ENCODE assay signal across 19 cellular contexts in the genomic region with DNA sequence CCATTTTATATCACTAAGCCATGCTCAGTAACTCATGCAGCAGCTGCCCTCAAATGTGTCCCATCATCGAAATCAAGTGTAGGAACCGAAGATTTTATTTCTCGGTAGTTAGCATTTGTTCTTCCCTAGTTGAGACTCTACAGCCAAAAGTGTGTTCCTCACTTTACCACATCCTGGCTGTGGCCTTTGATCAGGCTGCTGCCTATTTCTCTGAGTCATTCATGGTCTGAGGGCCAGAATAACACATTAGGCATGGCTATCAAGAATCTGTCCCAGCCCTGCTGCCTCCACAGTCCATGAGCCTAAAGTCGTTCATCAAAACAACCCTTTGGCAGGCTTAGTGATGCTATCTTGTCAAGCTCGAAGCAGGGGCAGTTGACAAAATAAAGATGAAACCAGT.
A peak's percentile ranks its signal among the peaks of the same experiment; 100 is the strongest.
DNase-seq lines count a peak whose midpoint lies in the region; FAIRE-seq and TF ChIP-seq lines count a peak whose summit lies in the region.
"Had no signal": no experiment of that assay in that cellular context is flagged by ENCODE, and none has a peak within 500 bp of the region (broad histone marks: within the 10 kb centered on the region; RNA-seq: fewer than 3 reads in every experiment).

No MANE protein-coding gene starts in this region.

- no peak overlapping the region for H2BK120ac ChIP-seq in neuronal stem cell (ENCODE audit: low read depth, low read length)

- no peak overlapping the region for H3K23ac ChIP-seq in neuronal stem cell (ENCODE audit: low read depth, low read length, poor library complexity)

- no peak overlapping the region for H3K14ac ChIP-seq in neuronal stem cell (ENCODE audit: low read length)

- H3K27ac ChIP-seq in small intestine (ENCODE audit: low read depth in 1 of 2, low read length in 1 of 2), result no peak overlapping the region
- no peak overlapping the region for H3K27ac ChIP-seq in neuronal stem cell (replicated peaks; ENCODE audit: low read length)
- H3K27ac ChIP-seq: SJSA1 had no signal

- 62 to 75% (median 73%) methylated on average over 5 of the region's 5 CpGs for whole genome bisulfite sequencing in small intestine, 3 donors
- WGBS in neuronal stem cell (ENCODE audit: extremely low coverage in 2 of 2, insufficient read length in 2 of 2, insufficient replicate concordance in 1 of 2), 2 donors, result no CpG with 5 or more reads among the region's 5 CpGs

- H2AK5ac ChIP-seq in neuronal stem cell (ENCODE audit: low read depth, low read length), result no peak overlapping the region

- no peak overlapping the region for H2BK5ac ChIP-seq in neuronal stem cell (ENCODE audit: low read length)

- intact Hi-C loops in posterior cingulate gyrus (cut with DNase I), result no loop called here

- no peak overlapping the region for H2AFZ ChIP-seq in neuronal stem cell (ENCODE audit: low read length)

- no peak overlapping the region for H2BK12ac ChIP-seq in neuronal stem cell (ENCODE audit: low read length)

- no peaks in the 10 kb centered on the region for H3K79me1 ChIP-seq in neuronal stem cell (ENCODE audit: low read depth, low read length)

- H3K36me3 ChIP-seq in MG63, result no peaks in the 10 kb centered on the region
- no peaks in the 10 kb centered on the region for H3K36me3 ChIP-seq in small intestine (ENCODE audit: control insufficient read depth in 2 of 2, insufficient read depth in 2 of 2, low read length in 2 of 2)
- no peaks in the 10 kb centered on the region for H3K36me3 ChIP-seq in neuronal stem cell (replicated peaks in 1 of 2; ENCODE audit: control insufficient read depth in 2 of 2, insufficient read depth in 2 of 2, low read length in 2 of 2)
- H3K36me3 ChIP-seq: SJSA1 had no signal

- TF ChIP-seq CTCF in choroid plexus epithelial cell (conservative IDR thresholded peaks at IDR 0.05; ENCODE audit: low read depth, low read length), result no peak

- no peak overlapping the region for H4K91ac ChIP-seq in neuronal stem cell (ENCODE audit: low read depth, low read length, poor library complexity)

- H2BK15ac ChIP-seq in neuronal stem cell (ENCODE audit: low read length), result no peak overlapping the region

- no peak overlapping the region for H3K4me2 ChIP-seq in neuronal stem cell (ENCODE audit: insufficient read depth, low read length, poor library complexity, severe bottlenecking)

- H3K9me3 ChIP-seq in MG63, result no peaks in the 10 kb centered on the region
- no peaks in the 10 kb centered on the region for H3K9me3 ChIP-seq in small intestine (ENCODE audit: control insufficient read depth, low read depth)
- peaks cover 0 to 2% of the 10 kb centered on the region in 2 donors for H3K9me3 ChIP-seq in neuronal stem cell (replicated peaks in 1 of 2; ENCODE audit: control insufficient read depth in 2 of 2, insufficient read depth in 1 of 2, low read depth in 1 of 2, low read length in 2 of 2)

- H3K4me1 ChIP-seq in small intestine (ENCODE audit: control insufficient read depth in 2 of 2, insufficient read depth in 1 of 2, low read depth in 1 of 2, low read length in 1 of 2), result no peaks in the 10 kb centered on the region
- no peaks in the 10 kb centered on the region for H3K4me1 ChIP-seq in neuronal stem cell (ENCODE audit: control insufficient read depth in 2 of 2, insufficient read depth in 1 of 2, low read depth in 1 of 2, low read length in 2 of 2)

- H3K9ac ChIP-seq in neuronal stem cell (ENCODE audit: low read depth, low read length, poor library complexity), result no peak overlapping the region

- H3K27me3 ChIP-seq in MG63, result no peaks in the 10 kb centered on the region
- no peaks in the 10 kb centered on the region for H3K27me3 ChIP-seq in small intestine (ENCODE audit: control insufficient read depth in 2 of 2, insufficient read depth in 2 of 2, low read length in 2 of 2)
- no peaks in the 10 kb centered on the region for H3K27me3 ChIP-seq in neuronal stem cell (ENCODE audit: control insufficient read depth in 3 of 3, insufficient read depth in 3 of 3, low read depth in 1 of 3, low read length in 3 of 3)
- H3K27me3 ChIP-seq: SJSA1 had no signal

- DNase-seq in EH (ENCODE audit: low read depth) (peak; percentile 13), MG63 (peak; percentile 38), choroid plexus epithelial cell (ENCODE audit: low read depth) (peak; percentile 26), renal cortical epithelial cell (ENCODE audit: low read depth) (peak; percentile 6), small intestine (no peak), neuronal stem cell (ENCODE audit: low spot score) (no peak), NCI-H1105 treated with DMSO at 0.1 percent for 48 hours (lab: John Stamatoyannopoulos, UW) (no peak), posterior cingulate gyrus (no peak)
- DNase-seq: AML-193; CD4-positive, alpha-beta memory T cell; DND-41; NCI-H1092 treated with DMSO at 0.1 percent for 48 hours; NCI-H187; NCI-H446; NCI-H748 treated with DMSO at 0.1 percent for 48 hours; RPMI8226; SW 1271 had no signal

- H3K18ac ChIP-seq in neuronal stem cell (ENCODE audit: low read length), result no peak overlapping the region

- no peak for FAIRE-seq in small intestine (lab: Jason Lieb, UNC)
- FAIRE-seq: H54 had no signal

- H3K4ac ChIP-seq in neuronal stem cell (ENCODE audit: low read length), result no peak overlapping the region

- H4K8ac ChIP-seq in neuronal stem cell (ENCODE audit: low read depth, low read length), result no peak overlapping the region

- H3K4me3 ChIP-seq in MG63 (no peak overlapping the region), choroid plexus epithelial cell (ENCODE audit: low read depth, low read length) (no peak overlapping the region), small intestine (ENCODE audit: low read depth in 1 of 2, low read length in 2 of 2) (no peak overlapping the region), neuronal stem cell (ENCODE audit: low read length in 2 of 2) (no peak overlapping the region)
- H3K4me3 ChIP-seq: SJSA1 had no signal

Comparison
In these comparisons a context has a peak if more than half of its experiments do, and no peak if none do; other contexts are left out.
1. DNase-seq: peak in EH (single experiment), MG63 (single experiment), choroid plexus epithelial cell (single experiment) and renal cortical epithelial cell (single experiment); none in small intestine (single experiment), neuronal stem cell (single experiment), NCI-H1105 treated with DMSO at 0.1 percent for 48 hours (single experiment) and posterior cingulate gyrus (0 of 10).